Comparison of ENCODE assay signal across 16 cellular contexts in genomic region chr12:46657416-46658411, GRCh38.
DNase-seq lines count a peak whose midpoint lies in the region; ATAC-seq and TF ChIP-seq lines count a peak whose summit lies in the region.
"Had no signal": no experiment of that assay in that cellular context is flagged by ENCODE, and none has a peak within 500 bp of the region (broad histone marks: within the 10 kb centered on the region; RNA-seq: fewer than 3 reads in every experiment).

No MANE protein-coding gene starts in this region.

- peaks cover 58% of the 10 kb centered on the region for H3K4me1 Mint-ChIP-seq in HFFc6 (ENCODE audit: low read depth)
- H3K4me1 Mint-ChIP-seq in activated CD4-positive, alpha-beta T cell treated with anti-CD3 and anti-CD28 coated beads, Interleukin-2, amount 10 ng/mL, durations not matched to agents 24 days and 14 days, result peaks cover 25% of the 10 kb centered on the region

- H3K27me3 Mint-ChIP-seq in HFFc6 (ENCODE audit: insufficient read depth), result no peaks in the 10 kb centered on the region
- H3K27me3 Mint-ChIP-seq in activated CD4-positive, alpha-beta T cell treated with anti-CD3 and anti-CD28 coated beads, Interleukin-2, amount 10 ng/mL, durations not matched to agents 24 days and 14 days, result no peaks in the 10 kb centered on the region
- H3K27me3 Mint-ChIP-seq: activated CD4-positive, alpha-beta memory T cell treated with anti-CD3 and anti-CD28 coated beads, Interleukin-2, amount 10 ng/mL, durations not matched to agents 7 days and 5 days had no signal

- in situ Hi-C loops in brain microvascular endothelial cell (cut with HindIII; ENCODE audit: low pct_ligation_motif_present, low sequenced_read_pairs) (no loop called here), gastrocnemius medialis (cut with MboI; ENCODE audit: low sequenced_read_pairs in 4 of 4) (loop anchor here in 3 of 4 donors (25.0 kb wide), 3 partner anchors 295 to 670 kb away; partner anchors contain the start of genes SCAF11 (in 2 of the 3) and SLC38A2 (in 1 of the 3))

- H3K4me3 ChIP-seq in brain microvascular endothelial cell (ENCODE audit: low read depth, low read length) (no peak overlapping the region), gastrocnemius medialis (no peak overlapping the region)
- H3K4me3 ChIP-seq: BLaER1 treated with 17β-estradiol and CSF1 and Interleukin-3, amounts not matched to agents 10 nM and 100 nM; mucosa of descending colon had no signal

- peaks cover 14% of the 10 kb centered on the region; the same call in 1 of the 2 replicates for H3K36me3 Mint-ChIP-seq in HFFc6 (ENCODE audit: low read depth)
- peaks cover 9% of the 10 kb centered on the region for H3K36me3 Mint-ChIP-seq in activated CD4-positive, alpha-beta T cell treated with anti-CD3 and anti-CD28 coated beads, Interleukin-2, amount 10 ng/mL, durations not matched to agents 24 days and 14 days (ENCODE audit: low read depth)

- H3K4me3 Mint-ChIP-seq in HFFc6, result no peak overlapping the region
- H3K4me3 Mint-ChIP-seq in activated CD4-positive, alpha-beta T cell treated with anti-CD3 and anti-CD28 coated beads, Interleukin-2, amount 10 ng/mL, durations not matched to agents 24 days and 14 days, result no peak overlapping the region
- H3K4me3 Mint-ChIP-seq: activated CD4-positive, alpha-beta memory T cell treated with anti-CD3 and anti-CD28 coated beads, Interleukin-2, amount 10 ng/mL, durations not matched to agents 7 days and 5 days had no signal

- H3K27ac ChIP-seq in brain microvascular endothelial cell (peak overlapping the region; percentile 16), gastrocnemius medialis (peak overlapping the region; percentile 67 to 80 (median 74))
- H3K27ac ChIP-seq: BLaER1 treated with 17β-estradiol and CSF1 and Interleukin-3, amounts not matched to agents 10 nM and 100 nM had no signal

- no peaks in the 10 kb centered on the region for H3K9me3 Mint-ChIP-seq in HFFc6
- peaks cover 5% of the 10 kb centered on the region for H3K9me3 Mint-ChIP-seq in activated CD4-positive, alpha-beta T cell treated with anti-CD3 and anti-CD28 coated beads, Interleukin-2, amount 10 ng/mL, durations not matched to agents 24 days and 14 days

- H3K36me3 ChIP-seq in brain microvascular endothelial cell (replicated peaks) (no peaks in the 10 kb centered on the region), gastrocnemius medialis (no peaks in the 10 kb centered on the region)
- H3K36me3 ChIP-seq: BLaER1 treated with 17β-estradiol and CSF1 and Interleukin-3, amounts not matched to agents 10 nM and 100 nM had no signal

- TF ChIP-seq CTCF in HFFc6 (IDR thresholded peaks at IDR 0.05) (no peak), brain microvascular endothelial cell (IDR thresholded peaks at IDR 0.05; ENCODE audit: low read depth, low read length, missing control alignments) (no peak), gastrocnemius medialis (IDR thresholded peaks at IDR 0.05 in 4 of 5, conservative IDR thresholded peaks at IDR 0.05 in 1 of 5) (no peak)

- H3K4me1 ChIP-seq in gastrocnemius medialis, result peaks cover 39 to 47% of the 10 kb centered on the region in 2 donors

- no peaks in the 10 kb centered on the region for H3K27me3 ChIP-seq in brain microvascular endothelial cell (replicated peaks)
- H3K27me3 ChIP-seq in gastrocnemius medialis, result no peaks in the 10 kb centered on the region
- H3K27me3 ChIP-seq: BLaER1 treated with 17β-estradiol and CSF1 and Interleukin-3, amounts not matched to agents 10 nM and 100 nM had no signal

- intact Hi-C loops in Right ventricle myocardium superior (cut with DNase I), result no loop called here
- intact Hi-C loops in gastrocnemius medialis (cut with DNase I; ENCODE audit: low total_unique reads), result no loop called here
- intact Hi-C loops in activated CD4-positive, alpha-beta T cell treated with anti-CD3 and anti-CD28 coated beads, Interleukin-2, amount 10 ng/mL, durations not matched to agents 24 days and 14 days (cut with micrococcal nuclease), result no loop called here

- TF ChIP-seq POLR2A in gastrocnemius medialis (IDR thresholded peaks at IDR 0.05), result no peak

- no peaks in the 10 kb centered on the region for H3K9me3 ChIP-seq in gastrocnemius medialis
- H3K9me3 ChIP-seq: BLaER1 treated with 17β-estradiol and CSF1 and Interleukin-3, amounts not matched to agents 10 nM and 100 nM; mucosa of descending colon had no signal

- ATAC-seq in Right ventricle myocardium superior (ENCODE audit: poor library complexity) (peak; percentile 51), gastrocnemius medialis (peak; percentile 59 to 68), GM19351 (IDR thresholded peaks at IDR 0.05; ENCODE audit: unreplicated experiment) (no peak)
- ATAC-seq: mucosa of descending colon had no signal

- peak overlapping the region; percentile 92 for H3K27ac Mint-ChIP-seq in HFFc6
- H3K27ac Mint-ChIP-seq in activated CD4-positive, alpha-beta T cell treated with anti-CD3 and anti-CD28 coated beads, Interleukin-2, amount 10 ng/mL, durations not matched to agents 24 days and 14 days, result no peak overlapping the region
- H3K27ac Mint-ChIP-seq: activated CD4-positive, alpha-beta memory T cell treated with anti-CD3 and anti-CD28 coated beads, Interleukin-2, amount 10 ng/mL, durations not matched to agents 7 days and 5 days had no signal

- DNase-seq in HFFc6 (peak; percentile 23), brain microvascular endothelial cell (peak; percentile 24), Right ventricle myocardium superior (no peak), gastrocnemius medialis (no peak), cerebellar nuclear complex (lab: John Stamatoyannopoulos, UW) (no peak), ureter (ENCODE audit: low spot score) (no peak)
- DNase-seq in activated CD4-positive, alpha-beta T cell treated with anti-CD3 and anti-CD28 coated beads, Interleukin-2, amount 10 ng/mL, durations not matched to agents 24 days and 14 days, result no peak
- DNase-seq: activated CD4-positive, alpha-beta memory T cell treated with anti-CD3 and anti-CD28 coated beads, Interleukin-2, amount 10 ng/mL, durations not matched to agents 7 days and 5 days; activated effector memory CD4-positive, alpha-beta T cell treated with anti-CD3 and anti-CD28 coated beads, Interleukin-2, amount 50 U/mL, for 16 hours; caudate nucleus; mucosa of descending colon; NCI-H1694 treated with DMSO at 0.1 percent for 48 hours; NCI-H69; stimulated activated naive CD4-positive, alpha-beta T cell had no signal

Comparison
In these comparisons a context has a peak if more than half of its experiments do, and no peak if none do; other contexts are left out.
1. DNase-seq: peak in HFFc6 (single experiment) and brain microvascular endothelial cell (single experiment); none in Right ventricle myocardium superior (single experiment), gastrocnemius medialis (0 of 2), activated CD4-positive, alpha-beta T cell treated with anti-CD3 and anti-CD28 coated beads, Interleukin-2, amount 10 ng/mL, durations not matched to agents 24 days and 14 days (single experiment), cerebellar nuclear complex (0 of 2) and ureter (single experiment).